In the genomic region with DNA sequence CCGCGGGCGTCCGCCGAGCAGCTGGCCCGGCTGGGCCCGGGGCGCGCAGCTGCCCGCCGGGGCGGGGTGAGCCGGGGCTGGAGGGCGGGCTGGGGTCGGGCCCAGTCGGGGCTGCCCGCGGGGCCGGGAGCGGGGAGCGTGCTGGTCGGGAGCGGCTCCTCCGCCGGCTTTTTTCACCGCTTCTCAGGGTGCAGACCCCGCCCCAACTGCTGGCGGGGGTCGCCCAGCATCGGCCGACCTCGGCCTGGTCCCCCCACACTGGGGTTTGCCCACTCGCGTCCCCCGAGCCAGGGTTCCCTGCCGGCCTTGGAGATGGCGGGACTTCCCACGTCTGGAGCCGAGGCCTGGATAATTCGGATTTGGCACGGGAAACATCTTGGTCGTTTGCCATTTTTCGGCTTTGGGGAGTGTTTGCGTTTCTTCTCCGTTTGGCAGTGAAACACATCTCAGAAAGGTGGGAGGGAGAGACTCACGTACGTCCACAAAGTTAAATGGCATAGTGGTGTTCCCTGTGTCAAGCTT, we compare ENCODE assay signal across 8 cellular contexts. TPM values are rescaled to one million over a fixed set of nuclear protein-coding genes. Genes with fewer than 3 reads are reported as not detected.
DNase-seq lines count a peak whose midpoint lies in the region; ATAC-seq and TF ChIP-seq lines count a peak whose summit lies in the region.

No MANE protein-coding gene starts in this region.

- H3K27ac ChIP-seq in colonic mucosa (peak overlapping the region; percentile 81), right lobe of liver (peak overlapping the region; percentile 70 to 87 (median 85)), stomach smooth muscle (ENCODE audit: low read length) (peak overlapping the region; percentile 60)

- H3K27me3 ChIP-seq in BE2C (no peaks in the 10 kb centered on the region), colonic mucosa (no peaks in the 10 kb centered on the region), right lobe of liver (no peaks in the 10 kb centered on the region), stomach smooth muscle (ENCODE audit: control insufficient read depth in 1 of 2, insufficient read depth in 2 of 2, low read length in 2 of 2) (no peaks in the 10 kb centered on the region)

- TF ChIP-seq CTCF in BE2C (IDR thresholded peaks at IDR 0.05; ENCODE audit: low read depth, low read length), result no peak
- no peak for TF ChIP-seq CTCF in colonic mucosa (IDR thresholded peaks at IDR 0.05)
- no peak for TF ChIP-seq CTCF in right lobe of liver (IDR thresholded peaks at IDR 0.05)

- peak; percentile 22 for DNase-seq in BE2C
- DNase-seq in colonic mucosa, result peak; percentile 49
- peak; percentile 48 to 78 (median 60) for DNase-seq in right lobe of liver
- no peak for DNase-seq in 8988T

- H3K4me1 ChIP-seq in BE2C (no peaks in the 10 kb centered on the region; the same call in 1 of the 2 replicates), colonic mucosa (peaks cover 7% of the 10 kb centered on the region), right lobe of liver (peaks cover 0 to 28% (median 8%) of the 10 kb centered on the region in 4 donors), stomach smooth muscle (ENCODE audit: control insufficient read depth, insufficient read depth, low read length) (peaks cover 31% of the 10 kb centered on the region)

- H3K9ac ChIP-seq in colonic mucosa (ENCODE audit: low read depth in 2 of 2, low read length in 2 of 2), result peak overlapping the region; percentile 89 to 94
- peak overlapping the region; percentile 89 to 92 for H3K9ac ChIP-seq in stomach smooth muscle (ENCODE audit: low read length in 2 of 2)

- no peak for TF ChIP-seq POLR2A in right lobe of liver (IDR thresholded peaks at IDR 0.05)

- intact Hi-C loops in colonic mucosa (cut with DNase I), result loop anchor here (5.0 kb wide), 1 partner anchor 79 kb away; no protein-coding TSS in a partner anchor
- intact Hi-C loops in right lobe of liver (cut with DNase I), result no loop called here

- H3K36me3 ChIP-seq in BE2C (peaks cover 3% of the 10 kb centered on the region; the same call in 1 of the 2 replicates), colonic mucosa (no peaks in the 10 kb centered on the region), right lobe of liver (peaks cover 0 to 4% (median 0%) of the 10 kb centered on the region in 4 donors), stomach smooth muscle (ENCODE audit: control insufficient read depth in 2 of 2, insufficient read depth in 2 of 2, low read length in 2 of 2) (no peaks in the 10 kb centered on the region)

- peak; percentile 27 for ATAC-seq in GM19025 (IDR thresholded peaks at IDR 0.05; ENCODE audit: low read depth, unreplicated experiment)
- ATAC-seq in HG03439 (IDR thresholded peaks at IDR 0.05; ENCODE audit: unreplicated experiment), result peak; percentile 23
- peak; percentile 18 for ATAC-seq in SK-N-SH treated with all-trans-retinoic acid at 6 μM for 48 hours
- peak; percentile 45 to 52 (median 49) for ATAC-seq in right lobe of liver

- WGBS in right lobe of liver (ENCODE audit: insufficient coverage, low coverage, low lambda C conversion rate, missing lambda C conversion rate), result 0% methylated on average over 7 of the region's 47 CpGs

- H3K4me3 ChIP-seq in BE2C (ENCODE audit: low read depth, low read length) (peak overlapping the region; percentile 66), colonic mucosa (peak overlapping the region; percentile 89), right lobe of liver (peak overlapping the region; percentile 83 to 90 (median 88)), stomach smooth muscle (ENCODE audit: low read length in 2 of 2) (peak overlapping the region; percentile 100)

- H3K9me3 ChIP-seq in BE2C (no peaks in the 10 kb centered on the region), colonic mucosa (no peaks in the 10 kb centered on the region), right lobe of liver (no peaks in the 10 kb centered on the region), stomach smooth muscle (ENCODE audit: control insufficient read depth in 2 of 2, low read length in 2 of 2) (no peaks in the 10 kb centered on the region)

TF ChIP-seq in SK-N-SH treated with all-trans-retinoic acid at 6 μM for 48 hours, 23 proteins besides CTCF, POLR2A, EP300 and RAD21:
- TF ChIP-seq ZNF70 (CRISPR knock-in tag; IDR thresholded peaks at IDR 0.05) (no peak), RARB (CRISPR knock-in tag; IDR thresholded peaks at IDR 0.05) (no peak), SNAI2 (CRISPR knock-in tag; IDR thresholded peaks at IDR 0.05) (no peak), ZFP3 (CRISPR knock-in tag; IDR thresholded peaks at IDR 0.05) (no peak), GLIS3 (CRISPR knock-in tag; IDR thresholded peaks at IDR 0.05) (no peak), ZNF565 (CRISPR knock-in tag; conservative IDR thresholded peaks at IDR 0.05; ENCODE audit: low read depth) (no peak), ZC3H10 (CRISPR knock-in tag; IDR thresholded peaks at IDR 0.05) (no peak), ZNF8 (CRISPR knock-in tag; IDR thresholded peaks at IDR 0.05) (no peak), BACH2 (CRISPR knock-in tag; IDR thresholded peaks at IDR 0.05; ENCODE audit: borderline replicate concordance) (no peak), TOX (CRISPR knock-in tag; IDR thresholded peaks at IDR 0.05; ENCODE audit: borderline replicate concordance) (no peak), ESRRG (CRISPR knock-in tag; IDR thresholded peaks at IDR 0.05) (no peak)
- TF ChIP-seq, protein P1, sequence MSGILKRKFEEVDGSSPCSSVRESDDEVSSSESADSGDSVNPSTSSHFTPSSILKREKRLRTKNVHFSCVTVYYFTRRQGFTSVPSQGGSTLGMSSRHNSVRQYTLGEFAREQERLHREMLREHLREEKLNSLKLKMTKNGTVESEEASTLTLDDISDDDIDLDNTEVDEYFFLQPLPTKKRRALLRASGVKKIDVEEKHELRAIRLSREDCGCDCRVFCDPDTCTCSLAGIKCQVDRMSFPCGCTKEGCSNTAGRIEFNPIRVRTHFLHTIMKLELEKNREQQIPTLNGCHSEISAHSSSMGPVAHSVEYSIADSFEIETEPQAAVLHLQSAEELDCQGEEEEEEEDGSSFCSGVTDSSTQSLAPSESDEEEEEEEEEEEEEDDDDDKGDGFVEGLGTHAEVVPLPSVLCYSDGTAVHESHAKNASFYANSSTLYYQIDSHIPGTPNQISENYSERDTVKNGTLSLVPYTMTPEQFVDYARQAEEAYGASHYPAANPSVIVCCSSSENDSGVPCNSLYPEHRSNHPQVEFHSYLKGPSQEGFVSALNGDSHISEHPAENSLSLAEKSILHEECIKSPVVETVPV (CRISPR knock-in tag; IDR thresholded peaks at IDR 0.05), result no peak
- TF ChIP-seq, protein P2, sequence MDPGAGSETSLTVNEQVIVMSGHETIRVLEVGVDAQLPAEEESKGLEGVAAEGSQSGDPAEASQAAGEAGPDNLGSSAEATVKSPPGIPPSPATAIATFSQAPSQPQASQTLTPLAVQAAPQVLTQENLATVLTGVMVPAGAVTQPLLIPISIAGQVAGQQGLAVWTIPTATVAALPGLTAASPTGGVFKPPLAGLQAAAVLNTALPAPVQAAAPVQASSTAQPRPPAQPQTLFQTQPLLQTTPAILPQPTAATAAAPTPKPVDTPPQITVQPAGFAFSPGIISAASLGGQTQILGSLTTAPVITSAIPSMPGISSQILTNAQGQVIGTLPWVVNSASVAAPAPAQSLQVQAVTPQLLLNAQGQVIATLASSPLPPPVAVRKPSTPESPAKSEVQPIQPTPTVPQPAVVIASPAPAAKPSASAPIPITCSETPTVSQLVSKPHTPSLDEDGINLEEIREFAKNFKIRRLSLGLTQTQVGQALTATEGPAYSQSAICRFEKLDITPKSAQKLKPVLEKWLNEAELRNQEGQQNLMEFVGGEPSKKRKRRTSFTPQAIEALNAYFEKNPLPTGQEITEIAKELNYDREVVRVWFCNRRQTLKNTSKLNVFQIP (CRISPR knock-in tag; IDR thresholded peaks at IDR 0.05; ENCODE audit: borderline replicate concordance, low read depth), result no peak

RNA-seq across cellular contexts. Expression of a gene that starts 0.4 kb away (rescaled TPM):
- 71.6 TPM for polyA plus RNA-seq in BE2C (2012; ENCODE audit: insufficient read depth, insufficient read length, low read depth)
- total RNA-seq in colonic mucosa (100 to 1,000 TPM; 108 to 122 TPM), right lobe of liver (10 to 100 TPM; 53.3 to 76.5 (median 63.2) TPM)
